12 cellular contexts compared by ENCODE assay signal in the genomic region with DNA sequence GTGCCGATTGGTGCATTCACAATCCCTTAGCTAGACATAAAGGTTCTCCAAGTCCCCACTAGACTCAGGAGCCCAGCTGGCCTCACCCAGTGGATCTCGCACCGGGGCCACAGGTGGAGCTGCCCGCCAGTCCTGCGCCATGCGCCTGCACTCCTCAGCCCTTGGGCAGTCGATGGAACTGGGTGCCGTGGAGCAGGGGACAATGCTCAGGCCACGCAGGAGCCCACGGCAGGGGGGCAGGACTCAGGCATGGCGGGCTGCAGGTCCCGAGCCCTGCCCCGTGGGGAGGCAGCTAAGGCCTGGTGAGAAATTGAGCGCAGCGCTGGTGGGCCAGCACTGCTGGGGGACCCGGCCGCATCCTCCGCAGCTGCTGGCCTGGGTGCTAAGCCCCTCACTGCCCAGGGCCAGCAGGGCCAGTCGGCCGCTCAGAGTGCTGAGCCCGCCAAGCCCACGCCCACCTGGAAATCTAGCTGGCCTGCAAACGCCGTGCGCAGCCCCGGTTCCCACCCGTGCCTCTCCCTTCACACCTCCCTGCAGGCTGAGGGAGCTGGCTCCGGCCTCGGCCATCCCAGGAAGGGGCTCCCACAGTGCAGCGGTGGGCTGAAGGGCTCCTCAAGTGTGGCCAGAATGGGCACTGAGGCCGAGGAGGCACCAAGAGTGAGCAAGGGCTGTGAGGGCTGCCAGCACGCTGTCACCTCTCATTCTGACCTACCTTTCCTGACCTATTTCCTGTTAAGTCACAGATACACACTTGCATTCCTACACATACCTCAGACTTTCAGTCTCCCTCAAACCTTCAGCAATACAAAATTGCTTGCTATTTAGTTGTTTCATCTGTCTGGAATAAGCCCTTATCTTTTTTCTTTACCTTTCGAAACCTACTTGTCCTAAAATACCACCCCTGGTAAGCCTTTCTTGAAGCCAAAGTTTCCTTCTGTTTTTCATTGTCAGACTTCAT. TPM values are rescaled to one million over a fixed set of nuclear protein-coding genes. Genes with fewer than 3 reads are reported as not detected.
A peak's percentile ranks its signal among the peaks of the same experiment; 100 is the strongest.
DNase-seq lines count a peak whose midpoint lies in the region; ATAC-seq and TF ChIP-seq lines count a peak whose summit lies in the region.
"Had no signal": no experiment of that assay in that cellular context is flagged by ENCODE, and none has a peak within 500 bp of the region (broad histone marks: within the 10 kb centered on the region; RNA-seq: fewer than 3 reads in every experiment).

No MANE protein-coding gene starts in this region.

- H3K4me3 Mint-ChIP-seq in activated CD4-positive, alpha-beta T cell treated with anti-CD3 and anti-CD28 coated beads, Interleukin-2, amount 10 ng/mL, durations not matched to agents 24 days and 14 days: peak overlapping the region; percentile 13
- H3K4me3 Mint-ChIP-seq in natural killer cell treated with Interleukin-12 subunit alpha and Interleukin-12 subunit beta and Interleukin-15 and Interleukin-18, amount 100 ng/mL, for 72 hours: peak overlapping the region; percentile 86

- no peaks in the 10 kb centered on the region for H3K27me3 ChIP-seq in A673 (replicated peaks; ENCODE audit: insufficient read depth, low read depth, low read length, poor library complexity)
- H3K27me3 ChIP-seq: heart left ventricle, neutrophil had no signal

- intact Hi-C loops in activated CD4-positive, alpha-beta T cell treated with anti-CD3 and anti-CD28 coated beads, Interleukin-2, amount 10 ng/mL, durations not matched to agents 24 days and 14 days (cut with micrococcal nuclease): no loop called here
- intact Hi-C loops in A673 (cut with micrococcal nuclease; ENCODE audit: unreplicated experiment): no loop called here

- POLR2A ChIA-PET in RWPE1 (lab: Yijun Ruan, JAX; ENCODE audit: low non-redundant PET): no interaction called here
- POLR2A ChIA-PET in A673 (lab: Charles Lee; ENCODE audit: low non-redundant PET): no interaction called here

- no peaks in the 10 kb centered on the region for H3K9me3 ChIP-seq in A673 (ENCODE audit: low read depth, low read length, poor library complexity, severe bottlenecking)
- H3K9me3 ChIP-seq: heart left ventricle, neutrophil had no signal

- H3K27ac ChIP-seq in RWPE1 (peak overlapping the region; percentile 38; the same call in 1 of the 2 replicates), A673 (ENCODE audit: low read depth, low read length, poor library complexity, severe bottlenecking) (no peak overlapping the region)
- H3K27ac ChIP-seq: heart left ventricle, neutrophil had no signal

- no peaks in the 10 kb centered on the region for H3K9me3 Mint-ChIP-seq in activated CD4-positive, alpha-beta T cell treated with anti-CD3 and anti-CD28 coated beads, Interleukin-2, amount 10 ng/mL, durations not matched to agents 24 days and 14 days
- H3K9me3 Mint-ChIP-seq in natural killer cell treated with Interleukin-12 subunit alpha and Interleukin-12 subunit beta and Interleukin-15 and Interleukin-18, amount 100 ng/mL, for 72 hours: no peaks in the 10 kb centered on the region

- H3K36me3 Mint-ChIP-seq in activated CD4-positive, alpha-beta T cell treated with anti-CD3 and anti-CD28 coated beads, Interleukin-2, amount 10 ng/mL, durations not matched to agents 24 days and 14 days (ENCODE audit: low read depth): peaks cover 34% of the 10 kb centered on the region
- peaks cover 5% of the 10 kb centered on the region for H3K36me3 Mint-ChIP-seq in natural killer cell treated with Interleukin-12 subunit alpha and Interleukin-12 subunit beta and Interleukin-15 and Interleukin-18, amount 100 ng/mL, for 72 hours

- TF ChIP-seq CTCF in RWPE1 (conservative IDR thresholded peaks at IDR 0.05; ENCODE audit: low read depth): no peak
- no peak for TF ChIP-seq CTCF in A673 (conservative IDR thresholded peaks at IDR 0.05; ENCODE audit: low read depth, low read length)

- H3K27me3 Mint-ChIP-seq in activated CD4-positive, alpha-beta T cell treated with anti-CD3 and anti-CD28 coated beads, Interleukin-2, amount 10 ng/mL, durations not matched to agents 24 days and 14 days: no peaks in the 10 kb centered on the region
- H3K27me3 Mint-ChIP-seq in natural killer cell treated with Interleukin-12 subunit alpha and Interleukin-12 subunit beta and Interleukin-15 and Interleukin-18, amount 100 ng/mL, for 72 hours: no peaks in the 10 kb centered on the region

- H3K36me3 ChIP-seq in A673 (ENCODE audit: insufficient read depth, low read length, poor library complexity, severe bottlenecking): peaks cover 5% of the 10 kb centered on the region

- H3K4me1 Mint-ChIP-seq in activated CD4-positive, alpha-beta T cell treated with anti-CD3 and anti-CD28 coated beads, Interleukin-2, amount 10 ng/mL, durations not matched to agents 24 days and 14 days: peaks cover 43% of the 10 kb centered on the region
- peaks cover 45 to 51% of the 10 kb centered on the region in 2 donors for H3K4me1 Mint-ChIP-seq in natural killer cell treated with Interleukin-12 subunit alpha and Interleukin-12 subunit beta and Interleukin-15 and Interleukin-18, amount 100 ng/mL, for 72 hours (ENCODE audit: low read depth in 2 of 2)

- H3K27ac Mint-ChIP-seq in activated CD4-positive, alpha-beta T cell treated with anti-CD3 and anti-CD28 coated beads, Interleukin-2, amount 10 ng/mL, durations not matched to agents 24 days and 14 days: peak overlapping the region; percentile 45
- H3K27ac Mint-ChIP-seq in natural killer cell treated with Interleukin-12 subunit alpha and Interleukin-12 subunit beta and Interleukin-15 and Interleukin-18, amount 100 ng/mL, for 72 hours: peak overlapping the region; percentile 15 to 46

- no TSS peak for BruUV-seq in A673 (replicated peaks; lab: Mats Ljungman, UMichigan)

- peak; percentile 65 to 79 for ATAC-seq in natural killer cell treated with Interleukin-12 subunit alpha and Interleukin-12 subunit beta and Interleukin-15 and Interleukin-18, amount 100 ng/mL, for 72 hours
- ATAC-seq: left cardiac atrium had no signal

- peaks cover 4% of the 10 kb centered on the region for H3K4me1 ChIP-seq in A673 (ENCODE audit: insufficient read depth, low read length, poor library complexity, severe bottlenecking)

- no peak for DNase-seq in activated CD4-positive, alpha-beta T cell treated with anti-CD3 and anti-CD28 coated beads, Interleukin-2, amount 10 ng/mL, durations not matched to agents 24 days and 14 days
- DNase-seq in activated CD4-positive, alpha-beta T cell treated with anti-CD3 and anti-CD28 coated beads for 1 hour: no peak
- DNase-seq in RWPE1 (ENCODE audit: low spot score) (no peak), dermis blood vessel endothelial cell (peak; percentile 30), NCI-H1105 treated with DMSO at 0.1 percent for 48 hours (lab: John Stamatoyannopoulos, UW) (no peak), midbrain (lab: John Stamatoyannopoulos, UW) (no peak), A673 (ENCODE audit: low spot score) (no peak)
- no peak for DNase-seq in natural killer cell treated with Interleukin-12 subunit alpha and Interleukin-12 subunit beta and Interleukin-15 and Interleukin-18, amount 100 ng/mL, for 72 hours (ENCODE audit: low spot score)
- DNase-seq: Calu3, heart left ventricle, left cardiac atrium had no signal

- H3K4me3 ChIP-seq in A673 (ENCODE audit: low read depth, low read length, poor library complexity, severe bottlenecking): no peak overlapping the region
- H3K4me3 ChIP-seq: heart left ventricle had no signal

- CTCF ChIA-PET in RWPE1 (lab: Yijun Ruan, JAX): no interaction called here
- CTCF ChIA-PET in A673 (lab: Charles Lee): no interaction called here

RNA-seq across cellular contexts. Expression of a gene that starts 20.7 kb away (rescaled TPM):
- 99.4 and 106 TPM in 2 replicates for total RNA-seq in activated CD4-positive, alpha-beta T cell treated with anti-CD3 and anti-CD28 coated beads, Interleukin-2, amount 10 ng/mL, durations not matched to agents 24 days and 14 days
- total RNA-seq in dermis blood vessel endothelial cell (16.0 and 31.6 TPM in 2 replicates), A673 (2021) (137 and 138 TPM in 2 replicates)
- total RNA-seq in natural killer cell treated with Interleukin-12 subunit alpha and Interleukin-12 subunit beta and Interleukin-15 and Interleukin-18, amount 100 ng/mL, for 72 hours: 10 to 100 TPM; 62.8 to 89.7 TPM
